ENCODE assay signal across 17 cellular contexts in genomic region chr2:67311536-67311935, GRCh38.
DNase-seq lines count a peak whose midpoint lies in the region; ATAC-seq and TF ChIP-seq lines count a peak whose summit lies in the region.
"Had no signal": no experiment of that assay in that cellular context is flagged by ENCODE, and none has a peak within 500 bp of the region (broad histone marks: within the 10 kb centered on the region; RNA-seq: fewer than 3 reads in every experiment).

No MANE protein-coding gene starts in this region.

- H3K4me1 ChIP-seq in Caco-2 = 0 out of 2 replicates have a peak, but pooled peaks cover 3% of the 10 kb centered on the region
- H3K4me1 ChIP-seq: SJCRH30 had no signal

- H3K4me3 ChIP-seq in brain microvascular endothelial cell (ENCODE audit: low read depth, low read length) (no peak overlapping the region), Caco-2 (ENCODE audit: low read depth, low read length) (no peak overlapping the region)
- H3K4me3 ChIP-seq: SJCRH30 had no signal

- H3K36me3 Mint-ChIP-seq in mesothelial cell of epicardium = peaks cover under 1% of the 10 kb centered on the region
- no peaks in the 10 kb centered on the region for H3K36me3 Mint-ChIP-seq in Caco-2 (ENCODE audit: insufficient read depth, unreplicated experiment)

- DNase-seq in DMS114 treated with DMSO at 0.1 percent for 48 hours (lab: John Stamatoyannopoulos, UW; ENCODE audit: unreplicated experiment) (peak; percentile 16), M059J (ENCODE audit: low read depth) (peak; percentile 72), brain microvascular endothelial cell (peak; percentile 48), mesothelial cell of epicardium (ENCODE audit: low spot score in 2 of 2, unreplicated experiment in 2 of 2) (no peak), Caco-2 (no peak)
- no peak for DNase-seq in activated CD4-positive, alpha-beta T cell treated with anti-CD3 and anti-CD28 coated beads for 48 hours
- DNase-seq: activated CD4-positive, CD25-positive, alpha-beta regulatory T cell; activated T-cell treated with anti-CD3 and anti-CD28 coated beads, Interleukin-2, amount 50 U/mL, for 1 hour; amniotic stem cell; effector memory CD4-positive, alpha-beta T cell; Kasumi-1; midbrain; NCI-H524 treated with DMSO at 0.1 percent for 48 hours; SJCRH30 had no signal

- H3K27ac ChIP-seq in brain microvascular endothelial cell = no peak overlapping the region
- H3K27ac ChIP-seq: SJCRH30 had no signal

- H3K27me3 ChIP-seq in brain microvascular endothelial cell (replicated peaks) (no peaks in the 10 kb centered on the region), Caco-2 (replicated peaks; ENCODE audit: control insufficient read depth, insufficient read depth, low read length) (no peaks in the 10 kb centered on the region)

- H3K36me3 ChIP-seq in brain microvascular endothelial cell (replicated peaks) (no peaks in the 10 kb centered on the region), Caco-2 (ENCODE audit: control insufficient read depth, insufficient read depth, low read length) (no peaks in the 10 kb centered on the region)
- H3K36me3 ChIP-seq: SJCRH30 had no signal

- H3K27ac Mint-ChIP-seq in mesothelial cell of epicardium = peak overlapping the region; percentile 28
- H3K27ac Mint-ChIP-seq in Caco-2 (ENCODE audit: unreplicated experiment) = no peak overlapping the region

- intact Hi-C loops in Caco-2 (cut with micrococcal nuclease; ENCODE audit: unreplicated experiment) = no loop called here

- H3K9me3 Mint-ChIP-seq in mesothelial cell of epicardium (peaks cover 4% of the 10 kb centered on the region), Caco-2 (ENCODE audit: unreplicated experiment) (peaks cover 4% of the 10 kb centered on the region)

- H3K27me3 Mint-ChIP-seq in mesothelial cell of epicardium (ENCODE audit: low read depth) (no peaks in the 10 kb centered on the region), Caco-2 (ENCODE audit: insufficient read depth, unreplicated experiment) (no peaks in the 10 kb centered on the region)

- no peaks in the 10 kb centered on the region for H3K9me3 ChIP-seq in Caco-2
- H3K9me3 ChIP-seq: SJCRH30 had no signal

- CTCF ChIA-PET in Caco-2 (lab: Charles Lee) = no interaction called here

- TF ChIP-seq CTCF in brain microvascular endothelial cell (IDR thresholded peaks at IDR 0.05; ENCODE audit: low read depth, low read length, missing control alignments) (no peak), mesothelial cell of epicardium (IDR thresholded peaks at IDR 0.05; ENCODE audit: unreplicated experiment) (no peak), Caco-2 (IDR thresholded peaks at IDR 0.05; ENCODE audit: insufficient read depth in 1 of 2, low read depth in 1 of 2, low read length in 1 of 2, severe bottlenecking in 1 of 2, unreplicated experiment in 1 of 2) (no peak)

- H3K4me3 Mint-ChIP-seq in mesothelial cell of epicardium = no peak overlapping the region
- H3K4me3 Mint-ChIP-seq in Caco-2 (ENCODE audit: unreplicated experiment) = no peak overlapping the region

- H3K4me1 Mint-ChIP-seq in mesothelial cell of epicardium (peaks cover 30% of the 10 kb centered on the region), Caco-2 (ENCODE audit: low read depth, unreplicated experiment) (no peaks in the 10 kb centered on the region)

- no peak for ATAC-seq in HG02938 (IDR thresholded peaks at IDR 0.05; ENCODE audit: unreplicated experiment)
- ATAC-seq in HG02623 (IDR thresholded peaks at IDR 0.05; ENCODE audit: unreplicated experiment) = no peak
- ATAC-seq: HCT116 had no signal

- BruUV-seq in Caco-2 (replicated peaks; lab: Mats Ljungman, UMichigan) = no TSS peak

- in situ Hi-C loops in brain microvascular endothelial cell (cut with HindIII; ENCODE audit: low pct_ligation_motif_present, low sequenced_read_pairs) = no loop called here

- POLR2A ChIA-PET in Caco-2 (lab: Charles Lee) = no interaction called here

Comparison
In these comparisons a context has a peak if more than half of its experiments do, and no peak if none do; other contexts are left out.
1. DNase-seq: peak in DMS114 treated with DMSO at 0.1 percent for 48 hours (single experiment), M059J (single experiment) and brain microvascular endothelial cell (single experiment); none in mesothelial cell of epicardium (0 of 2), Caco-2 (0 of 2) and activated CD4-positive, alpha-beta T cell treated with anti-CD3 and anti-CD28 coated beads for 48 hours (single experiment).